ENCODE assay signal across 1 cellular context in genomic region chr6:33571637-33572316, GRCh38.
TF ChIP-seq lines count a peak whose summit lies in the region.

No MANE protein-coding gene starts in this region.

TF ChIP-seq in H1, 55 proteins besides CTCF, POLR2A, EP300 and RAD21:
- TF ChIP-seq CEBPB (IDR thresholded peaks at IDR 0.05; ENCODE audit: low read depth, low read length) (no peak), ATF2 (IDR thresholded peaks at IDR 0.05; ENCODE audit: low read length) (no peak), RBBP5 (IDR thresholded peaks at IDR 0.05; ENCODE audit: borderline replicate concordance, low read depth, low read length) (no peak), SIN3A (conservative IDR thresholded peaks at IDR 0.05 in 1 of 2, IDR thresholded peaks at IDR 0.05 in 1 of 2; ENCODE audit: low read depth in 1 of 2, low read length in 2 of 2) (no peak), MAX (IDR thresholded peaks at IDR 0.05) (no peak), KDM5A (IDR thresholded peaks at IDR 0.05; ENCODE audit: low read length) (no peak), EGR1 (IDR thresholded peaks at IDR 0.05; ENCODE audit: borderline replicate concordance, low read depth, low read length) (no peak), BACH1 (IDR thresholded peaks at IDR 0.05; ENCODE audit: low read length) (no peak), CBX5 (IDR thresholded peaks at IDR 0.05; ENCODE audit: low read depth, low read length) (no peak), HDAC2 (IDR thresholded peaks at IDR 0.05; ENCODE audit: borderline replicate concordance in 1 of 2, low read depth in 2 of 2, low read length in 2 of 2) (no peak), SAP30 (IDR thresholded peaks at IDR 0.05; ENCODE audit: insufficient read depth, insufficient replicate concordance, low read length) (no peak), HDAC6 (IDR thresholded peaks at IDR 0.05; ENCODE audit: low read depth, low read length) (no peak), RFX5 (IDR thresholded peaks at IDR 0.05; ENCODE audit: borderline replicate concordance, low read depth, low read length) (no peak), MAFK (IDR thresholded peaks at IDR 0.05; ENCODE audit: low read depth, low read length) (no peak), KDM4A (IDR thresholded peaks at IDR 0.05; ENCODE audit: low read depth, low read length, severe bottlenecking) (no peak)
